Comparison of ENCODE assay signal across 20 cellular contexts in genomic region chr16:27745348-27745747, GRCh38.
DNase-seq lines count a peak whose midpoint lies in the region; ATAC-seq and TF ChIP-seq lines count a peak whose summit lies in the region.
"Had no signal": no experiment of that assay in that cellular context is flagged by ENCODE, and none has a peak within 500 bp of the region (broad histone marks: within the 10 kb centered on the region; RNA-seq: fewer than 3 reads in every experiment).

No MANE protein-coding gene starts in this region.

- peaks cover 7% of the 10 kb centered on the region; the same call in 1 of the 2 replicates for H3K36me3 ChIP-seq in MG63
- H3K36me3 ChIP-seq: ovary had no signal

- CTCF ChIA-PET in T-cell (lab: Charles Lee): no interaction called here

- peaks cover 37% of the 10 kb centered on the region for H3K36me3 Mint-ChIP-seq in T-cell
- peaks cover 5% of the 10 kb centered on the region for H3K36me3 Mint-ChIP-seq in glutamatergic neuron (ENCODE audit: unreplicated experiment)

- DNase-seq in EH (ENCODE audit: low read depth) (peak; percentile 33), MG63 (peak; percentile 25), amniotic epithelial cell (ENCODE audit: low read depth) (peak; percentile 40), kidney tubule cell (ENCODE audit: low spot score) (peak; percentile 5), mucosa of gallbladder (ENCODE audit: low spot score) (no peak), NCI-H345 treated with DMSO at 0.1 percent for 48 hours (lab: John Stamatoyannopoulos, UW; ENCODE audit: unreplicated experiment) (no peak), T-cell (no peak), glutamatergic neuron (no peak)
- DNase-seq: activated CD4-positive, alpha-beta T cell treated with anti-CD3 and anti-CD28 coated beads, Interleukin-2, amount 50 U/mL, for 4 hours; activated T-cell treated with anti-CD3 and anti-CD28 coated beads, Interleukin-2, amount 50 U/mL, for 24 hours; left lung; NCI-H1417 treated with DMSO at 0.1 percent for 48 hours; NK-92 treated with Interleukin-12 subunit alpha and Interleukin-12 subunit beta, amount 100 ng/mL, for 24 hours; ovary; SHP77; stimulated activated CD4-positive, alpha-beta T cell treated with anti-CD3 and anti-CD28 coated beads, Interleukin-4, amount 100 ng/mL, for 1 hour had no signal

- no peak for TF ChIP-seq CTCF in glutamatergic neuron (IDR thresholded peaks at IDR 0.05; ENCODE audit: partially characterized antibody, unreplicated experiment)

- H3K27ac Mint-ChIP-seq in T-cell (no peak overlapping the region), glutamatergic neuron (ENCODE audit: unreplicated experiment) (no peak overlapping the region)
- H3K27ac Mint-ChIP-seq: activated naive CD4-positive, alpha-beta T cell treated with anti-CD3 and anti-CD28 coated beads, Interleukin-2, amount 50 U/mL, for 72 hours; activated T-cell treated with anti-CD3 and anti-CD28 coated beads, Interleukin-2, amount 50 U/mL, for 24 hours; B cell; IgD-negative memory B cell had no signal

- H3K9me3 Mint-ChIP-seq in T-cell (no peaks in the 10 kb centered on the region), glutamatergic neuron (ENCODE audit: unreplicated experiment) (peaks cover 2% of the 10 kb centered on the region)
- H3K9me3 Mint-ChIP-seq: activated naive CD4-positive, alpha-beta T cell treated with anti-CD3 and anti-CD28 coated beads, Interleukin-2, amount 50 U/mL, for 72 hours; activated T-cell treated with anti-CD3 and anti-CD28 coated beads, Interleukin-2, amount 50 U/mL, for 24 hours; central memory CD8-positive, alpha-beta T cell had no signal

- ATAC-seq in T-cell (replicated peaks in 1 of 4): no peak
- ATAC-seq: activated naive CD4-positive, alpha-beta T cell treated with anti-CD3 and anti-CD28 coated beads, Interleukin-2, amount 50 U/mL, for 72 hours; left lung had no signal

- POLR2A ChIA-PET in T-cell (lab: Charles Lee): no interaction called here

- H3K27me3 ChIP-seq in MG63: no peaks in the 10 kb centered on the region
- H3K27me3 ChIP-seq: left lung, ovary had no signal

- no peak overlapping the region for H3K4me3 ChIP-seq in MG63
- H3K4me3 ChIP-seq: left lung, ovary had no signal

- 0 out of 2 replicates have a peak, but pooled peaks cover 4% of the 10 kb centered on the region for H3K9me3 ChIP-seq in MG63
- H3K9me3 ChIP-seq: left lung, ovary had no signal

- no peak overlapping the region for H3K4me3 Mint-ChIP-seq in T-cell
- H3K4me3 Mint-ChIP-seq in glutamatergic neuron (ENCODE audit: unreplicated experiment): no peak overlapping the region
- H3K4me3 Mint-ChIP-seq: activated T-cell treated with anti-CD3 and anti-CD28 coated beads, Interleukin-2, amount 50 U/mL, for 24 hours; B cell; central memory CD8-positive, alpha-beta T cell; IgD-negative memory B cell had no signal

- H3K4me1 Mint-ChIP-seq in T-cell: peaks cover 6 to 8% (median 6%) of the 10 kb centered on the region in 3 donors
- peaks cover 12% of the 10 kb centered on the region for H3K4me1 Mint-ChIP-seq in glutamatergic neuron (ENCODE audit: low read depth, unreplicated experiment)
- H3K4me1 Mint-ChIP-seq: central memory CD8-positive, alpha-beta T cell had no signal

- H3K27me3 Mint-ChIP-seq in T-cell: no peaks in the 10 kb centered on the region
- peaks cover 4% of the 10 kb centered on the region for H3K27me3 Mint-ChIP-seq in glutamatergic neuron (ENCODE audit: unreplicated experiment)
- H3K27me3 Mint-ChIP-seq: activated T-cell treated with anti-CD3 and anti-CD28 coated beads, Interleukin-2, amount 50 U/mL, for 24 hours; B cell; central memory CD8-positive, alpha-beta T cell; IgD-negative memory B cell had no signal

Comparison
In these comparisons a context has a peak if more than half of its experiments do, and no peak if none do; other contexts are left out.
1. DNase-seq: peak in EH (single experiment), MG63 (single experiment), amniotic epithelial cell (single experiment) and kidney tubule cell (single experiment); none in mucosa of gallbladder (single experiment), NCI-H345 treated with DMSO at 0.1 percent for 48 hours (single experiment), T-cell (0 of 34) and glutamatergic neuron (single experiment).